8 cellular contexts compared by ENCODE assay signal in the genomic region with DNA sequence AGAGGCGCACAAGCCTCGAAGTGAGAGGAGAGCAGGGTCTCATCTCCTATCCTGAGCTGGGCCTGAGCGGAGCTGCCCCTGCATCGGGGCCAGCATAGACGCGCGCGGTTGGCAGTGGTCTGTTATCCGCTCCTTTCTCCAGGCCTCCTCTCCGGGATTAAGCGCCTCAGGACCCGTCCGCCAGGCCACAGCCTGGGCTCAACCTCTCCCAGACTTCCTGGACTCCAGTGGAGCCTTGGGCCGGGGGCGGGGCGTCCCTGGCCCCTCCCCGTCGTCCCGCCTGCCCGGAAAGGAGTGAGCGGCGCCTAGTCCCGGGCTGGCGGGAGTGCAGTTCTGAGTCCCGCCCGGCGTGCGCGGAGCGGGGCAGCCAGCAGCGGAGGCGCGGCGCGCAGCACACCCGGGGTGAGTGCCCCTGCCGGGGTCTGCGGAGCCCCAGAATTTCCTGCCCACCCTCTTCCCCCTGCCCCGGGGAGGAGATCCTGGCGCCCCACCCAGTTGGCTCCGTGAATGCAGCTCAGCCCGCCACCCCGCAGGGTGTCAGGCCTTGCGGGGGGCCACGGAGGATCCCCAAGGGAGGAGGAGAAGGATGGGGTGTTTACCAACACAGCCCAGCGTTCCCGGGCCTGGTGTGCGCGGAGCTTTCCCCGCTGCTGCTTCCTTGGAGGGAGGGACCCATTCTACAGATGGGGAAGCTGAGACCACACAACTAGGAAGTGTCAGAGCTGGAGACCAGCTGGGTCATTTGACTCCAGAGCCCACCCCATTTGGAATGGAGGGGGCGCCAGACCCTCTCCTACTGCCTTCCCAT. TPM values are rescaled to one million over a fixed set of nuclear protein-coding genes. Genes with fewer than 3 reads are reported as not detected.
DNase-seq lines count a peak whose midpoint lies in the region; ATAC-seq and TF ChIP-seq lines count a peak whose summit lies in the region.

A gene with protein sequence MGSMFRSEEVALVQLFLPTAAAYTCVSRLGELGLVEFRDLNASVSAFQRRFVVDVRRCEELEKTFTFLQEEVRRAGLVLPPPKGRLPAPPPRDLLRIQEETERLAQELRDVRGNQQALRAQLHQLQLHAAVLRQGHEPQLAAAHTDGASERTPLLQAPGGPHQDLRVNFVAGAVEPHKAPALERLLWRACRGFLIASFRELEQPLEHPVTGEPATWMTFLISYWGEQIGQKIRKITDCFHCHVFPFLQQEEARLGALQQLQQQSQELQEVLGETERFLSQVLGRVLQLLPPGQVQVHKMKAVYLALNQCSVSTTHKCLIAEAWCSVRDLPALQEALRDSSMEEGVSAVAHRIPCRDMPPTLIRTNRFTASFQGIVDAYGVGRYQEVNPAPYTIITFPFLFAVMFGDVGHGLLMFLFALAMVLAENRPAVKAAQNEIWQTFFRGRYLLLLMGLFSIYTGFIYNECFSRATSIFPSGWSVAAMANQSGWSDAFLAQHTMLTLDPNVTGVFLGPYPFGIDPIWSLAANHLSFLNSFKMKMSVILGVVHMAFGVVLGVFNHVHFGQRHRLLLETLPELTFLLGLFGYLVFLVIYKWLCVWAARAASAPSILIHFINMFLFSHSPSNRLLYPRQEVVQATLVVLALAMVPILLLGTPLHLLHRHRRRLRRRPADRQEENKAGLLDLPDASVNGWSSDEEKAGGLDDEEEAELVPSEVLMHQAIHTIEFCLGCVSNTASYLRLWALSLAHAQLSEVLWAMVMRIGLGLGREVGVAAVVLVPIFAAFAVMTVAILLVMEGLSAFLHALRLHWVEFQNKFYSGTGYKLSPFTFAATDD (plus strand): TSS at position 308 of the 808 bp plus-strand sequence. CDS start 2,247 bp downstream, outside the sequence.

- no peaks in the 10 kb centered on the region for H3K27me3 Mint-ChIP-seq in activated naive CD4-positive, alpha-beta T cell treated with anti-CD3 and anti-CD28 coated beads, Interleukin-2, amount 10 ng/mL, durations not matched to agents 7 days and 5 days

- no peaks in the 10 kb centered on the region for H3K27me3 ChIP-seq in transverse colon

- H3K36me3 ChIP-seq in transverse colon = peaks cover 0 to 5% (median 0%) of the 10 kb centered on the region in 4 donors

- H3K4me1 Mint-ChIP-seq in activated naive CD4-positive, alpha-beta T cell treated with anti-CD3 and anti-CD28 coated beads, Interleukin-2, amount 10 ng/mL, durations not matched to agents 7 days and 5 days = peaks cover 40% of the 10 kb centered on the region

- peak within 1 kb of the TSS; percentile 86 to 93 (median 90) for H3K27ac ChIP-seq in transverse colon

- no peak for TF ChIP-seq EP300 in transverse colon (IDR thresholded peaks at IDR 0.05; ENCODE audit: low read depth)

- H3K9me3 Mint-ChIP-seq in activated naive CD4-positive, alpha-beta T cell treated with anti-CD3 and anti-CD28 coated beads, Interleukin-2, amount 10 ng/mL, durations not matched to agents 7 days and 5 days = no peaks in the 10 kb centered on the region

- DNase-seq in DMS114 treated with DMSO at 0.1 percent for 48 hours (lab: John Stamatoyannopoulos, UW; ENCODE audit: unreplicated experiment) (peak; percentile 89), SHP77 treated with DMSO at 0.1 percent for 48 hours (lab: John Stamatoyannopoulos, UW) (peak; percentile 22), globus pallidus (ENCODE audit: low spot score) (peak; percentile 64), omental fat pad (ENCODE audit: low spot score) (no peak), transverse colon (peak; percentile 92), NCI-H1092 treated with DMSO at 0.1 percent for 48 hours (lab: John Stamatoyannopoulos, UW) (no peak)
- peak; percentile 77 for DNase-seq in activated naive CD4-positive, alpha-beta T cell treated with anti-CD3 and anti-CD28 coated beads, Interleukin-2, amount 10 ng/mL, durations not matched to agents 7 days and 5 days

- in situ Hi-C loops in transverse colon (cut with MboI; ENCODE audit: low pct_ligation_motif_present in 1 of 4, low pct_unique_long_range_greater_than_20kb in 1 of 4, low sequenced_read_pairs in 3 of 4) = no loop called here

- peak within 1 kb of the TSS; percentile 46 to 74 (median 65) for H3K4me3 ChIP-seq in transverse colon

- H3K27ac Mint-ChIP-seq in activated naive CD4-positive, alpha-beta T cell treated with anti-CD3 and anti-CD28 coated beads, Interleukin-2, amount 10 ng/mL, durations not matched to agents 7 days and 5 days = peak within 1 kb of the TSS; percentile 93

- H3K4me3 Mint-ChIP-seq in activated naive CD4-positive, alpha-beta T cell treated with anti-CD3 and anti-CD28 coated beads, Interleukin-2, amount 10 ng/mL, durations not matched to agents 7 days and 5 days = peak within 1 kb of the TSS; percentile 95

- ATAC-seq in HG02610 (IDR thresholded peaks at IDR 0.05; ENCODE audit: unreplicated experiment) (peak; percentile 45), omental fat pad (ENCODE audit: low FRiP score) (peak; percentile 80)

- peaks cover 8% of the 10 kb centered on the region for H3K36me3 Mint-ChIP-seq in activated naive CD4-positive, alpha-beta T cell treated with anti-CD3 and anti-CD28 coated beads, Interleukin-2, amount 10 ng/mL, durations not matched to agents 7 days and 5 days

- H3K9me3 ChIP-seq in transverse colon = no peaks in the 10 kb centered on the region

- intact Hi-C loops in transverse colon (cut with DNase I; ENCODE audit: low total_unique reads) = loop anchor here (10.0 kb wide), 1 partner anchor 86 kb away; a partner anchor contains a TSS

- CTCF ChIA-PET in activated naive CD4-positive, alpha-beta T cell treated with anti-CD3 and anti-CD28 coated beads, Interleukin-2, amount 10 ng/mL, durations not matched to agents 7 days and 5 days (lab: Charles Lee) = no interaction called here

- no peak for TF ChIP-seq CTCF in omental fat pad (IDR thresholded peaks at IDR 0.05)
- peak in 2 of 5 experiments; percentile 36 to 46 for TF ChIP-seq CTCF in transverse colon (IDR thresholded peaks at IDR 0.05)

- WGBS in transverse colon (ENCODE audit: low coverage in 1 of 2), 2 donors = 2% methylated on average over 45 of the region's 51 CpGs; no CpG with 5 or more reads in 1 of the 2 donors

- peaks cover 17 to 50% (median 34%) of the 10 kb centered on the region in 4 donors for H3K4me1 ChIP-seq in transverse colon

- TF ChIP-seq POLR2A in transverse colon (IDR thresholded peaks at IDR 0.05) = peak; percentile 96

RNA-seq across cellular contexts. Expression of the gene that starts here (rescaled TPM):
- total RNA-seq in omental fat pad (100 to 1,000 TPM in 3 of 4 donors, 10 to 100 TPM in 1; 84.4 to 251 (median 142) TPM), transverse colon (100 to 1,000 TPM; 260 to 697 (median 380) TPM)

Comparison
In these comparisons a context has a peak if more than half of its experiments do, and no peak if none do; other contexts are left out.
1. DNase-seq: peak in DMS114 treated with DMSO at 0.1 percent for 48 hours (single experiment), SHP77 treated with DMSO at 0.1 percent for 48 hours (single experiment), activated naive CD4-positive, alpha-beta T cell treated with anti-CD3 and anti-CD28 coated beads, Interleukin-2, amount 10 ng/mL, durations not matched to agents 7 days and 5 days (single experiment), globus pallidus (single experiment) and transverse colon (single experiment); none in omental fat pad (single experiment) and NCI-H1092 treated with DMSO at 0.1 percent for 48 hours (single experiment).